Comparison of ENCODE assay signal across 10 cellular contexts in genomic region chr2:86068098-86069047, GRCh38. TPM values are rescaled to one million over a fixed set of nuclear protein-coding genes. Genes with fewer than 3 reads are reported as not detected.
DNase-seq lines count a peak whose midpoint lies in the region; ATAC-seq, FAIRE-seq and TF ChIP-seq lines count a peak whose summit lies in the region.
"Had no signal": no experiment of that assay in that cellular context is flagged by ENCODE, and none has a peak within 500 bp of the region (broad histone marks: within the 10 kb centered on the region; RNA-seq: fewer than 3 reads in every experiment).

No MANE protein-coding gene starts in this region.

- H3K36me3 Mint-ChIP-seq in WTC11, result peaks cover 75% of the 10 kb centered on the region

- no peaks in the 10 kb centered on the region for H3K27me3 Mint-ChIP-seq in WTC11 (ENCODE audit: low read depth)

- TF ChIP-seq CTCF in WTC11 (IDR thresholded peaks at IDR 0.05), result no peak

- no peaks in the 10 kb centered on the region for H3K9me3 Mint-ChIP-seq in WTC11

- no peak for ATAC-seq in WTC11
- ATAC-seq: K562 had no signal

- H3K4me3 Mint-ChIP-seq in WTC11, result no peak overlapping the region

- DNase-seq in DMS153 treated with DMSO at 0.1 percent for 48 hours (lab: John Stamatoyannopoulos, UW; ENCODE audit: unreplicated experiment), result peak; percentile 85
- peak; percentile 38 for DNase-seq in HK-2 (ENCODE audit: unreplicated experiment)
- DNase-seq in activated CD8-positive, alpha-beta memory T cell treated with anti-CD3 and anti-CD28 coated beads for 24 hours, result peak; percentile 70
- peak; percentile 74 for DNase-seq in mesenteric fat pad (ENCODE audit: low spot score)
- DNase-seq in cerebellum (ENCODE audit: low spot score), result no peak
- no peak for DNase-seq in NCI-H1694 (lab: John Stamatoyannopoulos, UW)
- no peak for DNase-seq in WTC11 (ENCODE audit: low spot score)
- no peak for DNase-seq in frontal cortex (ENCODE audit: low spot score in 2 of 2)

- FAIRE-seq in frontal cortex (lab: Jason Lieb, UNC), result no peak
- FAIRE-seq: colon, K562 had no signal

- POLR2A ChIA-PET in WTC11 (lab: Charles Lee), result no interaction called here

- CTCF ChIA-PET in WTC11 (lab: Charles Lee), result interaction anchor here (1.5 kb wide), 1 partner anchor 11 kb away, joined by 4 read pairs; no protein-coding TSS in a partner anchor

- H3K27ac Mint-ChIP-seq in WTC11, result no peak overlapping the region

- H3K4me1 Mint-ChIP-seq in WTC11, result no peaks in the 10 kb centered on the region

TF ChIP-seq in WTC11, 78 proteins besides CTCF, POLR2A, EP300 and RAD21:
- TF ChIP-seq FOXP4 (CRISPR knock-in tag; IDR thresholded peaks at IDR 0.05), result no peak
- no peak for TF ChIP-seq MLX (CRISPR knock-in tag; IDR thresholded peaks at IDR 0.05)
- no peak for TF ChIP-seq NFATC4 (CRISPR knock-in tag; IDR thresholded peaks at IDR 0.05)
- TF ChIP-seq PRRX2 (CRISPR knock-in tag; IDR thresholded peaks at IDR 0.05), result no peak
- TF ChIP-seq TEAD4 (CRISPR knock-in tag; IDR thresholded peaks at IDR 0.05), result no peak
- TF ChIP-seq ZNF532 (CRISPR knock-in tag; IDR thresholded peaks at IDR 0.05; ENCODE audit: borderline replicate concordance), result no peak
- TF ChIP-seq ELF4 (CRISPR knock-in tag; IDR thresholded peaks at IDR 0.05; ENCODE audit: low read depth), result no peak

RNA-seq across cellular contexts. Expression of gene POLR1A, which starts 37.3 kb away (rescaled TPM):
- 43.6 TPM for total RNA-seq in mesenteric fat pad
- total RNA-seq in cerebellum, result 16.6 TPM
- total RNA-seq in WTC11 (2021), result 39.4 to 47.5 TPM (median 40.1 TPM) in 3 replicates
- total RNA-seq in frontal cortex, result 11.0 TPM

RNA-seq across cellular contexts. Expression of gene PTCD3, which starts 37.7 kb away (rescaled TPM):
- total RNA-seq in mesenteric fat pad (73.5 TPM), cerebellum (124 TPM), WTC11 (2021) (161 to 192 TPM (median 163 TPM) in 3 replicates), frontal cortex (77.0 TPM)

Comparison
In these comparisons a context has a peak if more than half of its experiments do, and no peak if none do; other contexts are left out.
1. DNase-seq: peak in DMS153 treated with DMSO at 0.1 percent for 48 hours (single experiment), HK-2 (single experiment), activated CD8-positive, alpha-beta memory T cell treated with anti-CD3 and anti-CD28 coated beads for 24 hours (single experiment) and mesenteric fat pad (single experiment); none in cerebellum (single experiment), NCI-H1694 (single experiment), WTC11 (single experiment) and frontal cortex (0 of 2).